In genomic region chr22:23069502-23070357, GRCh38 we compare ENCODE assay signal across 8 cellular contexts.
DNase-seq lines count a peak whose midpoint lies in the region; ATAC-seq lines count a peak whose summit lies in the region.

No MANE protein-coding gene starts in this region.

- no peaks in the 10 kb centered on the region for H3K27me3 ChIP-seq in layer of hippocampus (ENCODE audit: control insufficient read depth, insufficient read depth, low read length)

- DNase-seq in NCI-H446 treated with DMSO at 0.1 percent for 48 hours (lab: John Stamatoyannopoulos, UW) (peak; percentile 83), cortex of kidney (lab: John Stamatoyannopoulos, UW) (no peak)
- DNase-seq in activated CD4-positive, alpha-beta T cell treated with anti-CD3 and anti-CD28 coated beads for 48 hours: peak; percentile 88
- DNase-seq in stimulated activated CD4-positive, alpha-beta T cell treated with anti-CD3 and anti-CD28 coated beads, Interleukin-15, amount 100 ng/mL, for 48 hours (ENCODE audit: low read depth in 2 of 2): peak; percentile 62 to 82

- peak overlapping the region; percentile 70 for H3K27ac ChIP-seq in cingulate gyrus (ENCODE audit: low read depth, low read length)
- H3K27ac ChIP-seq in layer of hippocampus (ENCODE audit: low read depth, low read length): peak overlapping the region; percentile 71

- ATAC-seq in GM18502 (IDR thresholded peaks at IDR 0.05; ENCODE audit: poor library complexity, unreplicated experiment) (peak; percentile 81), HG03097 (IDR thresholded peaks at IDR 0.05; ENCODE audit: low FRiP score, unreplicated experiment) (peak; percentile 73)
